Comparison of ENCODE assay signal across 24 cellular contexts in genomic region chr18:80086281-80086680, GRCh38. TPM values are rescaled to one million over a fixed set of nuclear protein-coding genes. Genes with fewer than 3 reads are reported as not detected.
DNase-seq lines count a peak whose midpoint lies in the region; ATAC-seq and TF ChIP-seq lines count a peak whose summit lies in the region.
"Had no signal": no experiment of that assay in that cellular context is flagged by ENCODE, and none has a peak within 500 bp of the region (broad histone marks: within the 10 kb centered on the region; RNA-seq: fewer than 3 reads in every experiment).

No MANE protein-coding gene starts in this region.

- H3K4me1 ChIP-seq in PC-3 (ENCODE audit: insufficient read depth, low read length), result no peaks in the 10 kb centered on the region
- H3K4me1 ChIP-seq in esophagus muscularis mucosa, result no peaks in the 10 kb centered on the region
- H3K4me1 ChIP-seq in osteoblast (ENCODE audit: insufficient read depth, low read length), result no peaks in the 10 kb centered on the region
- H3K4me1 ChIP-seq: BE2C had no signal

- intact Hi-C loops in PC-3 (cut with micrococcal nuclease) (no loop called here), esophagus muscularis mucosa (cut with DNase I) (no loop called here)

- no peak for TF ChIP-seq EP300 in esophagus muscularis mucosa (IDR thresholded peaks at IDR 0.05)

- no peaks in the 10 kb centered on the region for H3F3A ChIP-seq in PC-3 (ENCODE audit: low read length, unreplicated experiment)

- no peak for TF ChIP-seq CTCF in AG04449 (IDR thresholded peaks at IDR 0.05; ENCODE audit: insufficient read depth, low read length, missing control alignments)
- TF ChIP-seq CTCF in PC-3 (conservative IDR thresholded peaks at IDR 0.05; ENCODE audit: low read depth, low read length), result no peak
- no peak for TF ChIP-seq CTCF in esophagus muscularis mucosa (IDR thresholded peaks at IDR 0.05)
- TF ChIP-seq CTCF in osteoblast (IDR thresholded peaks at IDR 0.05; ENCODE audit: extremely low read depth, low read depth, low read length), result no peak

- H3K4me3 ChIP-seq in AG04449 (ENCODE audit: low read depth, low read length), result no peak overlapping the region
- H3K4me3 ChIP-seq in PC-3 (ENCODE audit: low read length), result no peak overlapping the region
- H3K4me3 ChIP-seq in esophagus muscularis mucosa, result no peak overlapping the region
- no peak overlapping the region for H3K4me3 ChIP-seq in osteoblast (ENCODE audit: insufficient read depth, low read length)
- H3K4me3 ChIP-seq: SK-N-MC had no signal

- H3K36me3 ChIP-seq in PC-3 (ENCODE audit: low read depth, low read length), result no peaks in the 10 kb centered on the region
- peaks cover 0 to 4% (median 0%) of the 10 kb centered on the region in 4 donors for H3K36me3 ChIP-seq in esophagus muscularis mucosa
- H3K36me3 ChIP-seq in osteoblast (ENCODE audit: insufficient read depth, low read length), result no peaks in the 10 kb centered on the region
- H3K36me3 ChIP-seq: BE2C had no signal

- H2AFZ ChIP-seq in PC-3 (ENCODE audit: low read length), result no peak overlapping the region
- H2AFZ ChIP-seq in osteoblast (ENCODE audit: low read length), result no peak overlapping the region

- H3K79me2 ChIP-seq in PC-3 (ENCODE audit: low read length) (no peaks in the 10 kb centered on the region), osteoblast (ENCODE audit: insufficient read depth, low read length) (no peaks in the 10 kb centered on the region)

- no peaks in the 10 kb centered on the region for H3K9me2 ChIP-seq in PC-3 (replicated peaks; ENCODE audit: low read length)

- no TSS peak for BruUV-seq in PC-3 (replicated peaks; lab: Mats Ljungman, UMichigan)

- H3K27ac ChIP-seq in PC-3 (ENCODE audit: low read length), result no peak overlapping the region
- H3K27ac ChIP-seq in esophagus muscularis mucosa (replicated peaks in 1 of 4), result no peak overlapping the region
- H3K27ac ChIP-seq in osteoblast (ENCODE audit: low read depth, low read length), result no peak overlapping the region
- H3K27ac ChIP-seq: HL-60, SK-N-MC had no signal

- H3K9me3 ChIP-seq in PC-3 (ENCODE audit: low read length), result peaks cover 13% of the 10 kb centered on the region
- H3K9me3 ChIP-seq in esophagus muscularis mucosa, result peaks cover 0 to 44% (median 38%) of the 10 kb centered on the region in 4 donors
- no peaks in the 10 kb centered on the region for H3K9me3 ChIP-seq in osteoblast (ENCODE audit: low read depth, low read length)
- H3K9me3 ChIP-seq: BE2C had no signal

- H3K4me2 ChIP-seq in PC-3 (ENCODE audit: low read length), result no peak overlapping the region
- H3K4me2 ChIP-seq in osteoblast (ENCODE audit: insufficient read depth, low read length), result no peak overlapping the region

- ATAC-seq in PC-3 (no peak), HG02870 (IDR thresholded peaks at IDR 0.05; ENCODE audit: unreplicated experiment) (no peak), HG03432 (IDR thresholded peaks at IDR 0.05; ENCODE audit: unreplicated experiment) (no peak)
- ATAC-seq: HepG2 had no signal

- POLR2A ChIA-PET in AG04449 (lab: Yijun Ruan, JAX) (interaction anchor here (1.1 kb wide), 1 partner anchor 10 kb away, joined by 4 read pairs; no protein-coding TSS in a partner anchor), PC-3 (lab: Charles Lee; ENCODE audit: unreplicated experiment) (no interaction called here)

- H3K9ac ChIP-seq in PC-3 (ENCODE audit: low read length), result no peak overlapping the region

- H3K27me3 ChIP-seq in PC-3 (ENCODE audit: low read length) (no peaks in the 10 kb centered on the region), esophagus muscularis mucosa (no peaks in the 10 kb centered on the region), osteoblast (ENCODE audit: insufficient read depth, low read length) (no peaks in the 10 kb centered on the region)
- H3K27me3 ChIP-seq: BE2C had no signal

- CTCF ChIA-PET in AG04449 (lab: Yijun Ruan, JAX) (no interaction called here), PC-3 (lab: Charles Lee) (no interaction called here)

- WGBS in esophagus muscularis mucosa, result 90% methylated on average over 4 of the region's 4 CpGs

- no peak for TF ChIP-seq POLR2A in esophagus muscularis mucosa (IDR thresholded peaks at IDR 0.05; ENCODE audit: low read depth)

- DNase-seq in AG04449 (ENCODE audit: low read depth, low spot score), result peak; percentile 5
- peak; percentile 38 for DNase-seq in ELR (ENCODE audit: low read depth)
- DNase-seq in PC-3, result peak; percentile 9
- peak; percentile 53 for DNase-seq in esophagus muscularis mucosa (ENCODE audit: extremely low spot score)
- no peak for DNase-seq in stimulated activated CD4-positive, alpha-beta T cell treated with anti-CD3 and anti-CD28 coated beads, Interleukin-15, amount 100 ng/mL, for 24 hours
- no peak for DNase-seq in osteoblast (ENCODE audit: insufficient read length, low spot score, missing footprints)
- DNase-seq: 8988T, BE2C, DMS79 treated with DMSO at 0.1 percent for 48 hours, GDM1, KBM-7, NCI-H1105, NCI-H1694, NCI-H2081, NCI-H446 treated with DMSO at 0.1 percent for 48 hours, NCI-H526 treated with DMSO at 0.1 percent for 48 hours, RPMI8226, SHP77 treated with DMSO at 0.1 percent for 48 hours, SW 1271 had no signal

- H4K20me1 ChIP-seq in PC-3 (ENCODE audit: low read length), result no peaks in the 10 kb centered on the region
- no peaks in the 10 kb centered on the region for H4K20me1 ChIP-seq in osteoblast (ENCODE audit: insufficient read depth, low read length)

RNA-seq across cellular contexts. Expression of gene ADNP2, which starts 22.8 kb away (rescaled TPM):
- total RNA-seq in PC-3 (2014; rRNA removed), result 23.2 and 25.2 TPM in 2 replicates
- 10 to 100 TPM; 17.1 to 18.9 (median 17.3) TPM for total RNA-seq in esophagus muscularis mucosa
- total RNA-seq in osteoblast, result 22.1 and 22.4 TPM in 2 replicates

RNA-seq across cellular contexts. Expression of gene RBFA, which starts 52.0 kb away (rescaled TPM):
- total RNA-seq in PC-3 (2014; rRNA removed), result 38.9 and 50.7 TPM in 2 replicates
- total RNA-seq in esophagus muscularis mucosa, result 10 to 100 TPM; 22.0 to 32.0 (median 25.6) TPM
- 28.9 and 29.0 TPM in 2 replicates for total RNA-seq in osteoblast

Comparison
In these comparisons a context has a peak if more than half of its experiments do, and no peak if none do; other contexts are left out.
1. DNase-seq: peak in AG04449 (single experiment), ELR (single experiment), PC-3 (single experiment) and esophagus muscularis mucosa (single experiment); none in stimulated activated CD4-positive, alpha-beta T cell treated with anti-CD3 and anti-CD28 coated beads, Interleukin-15, amount 100 ng/mL, for 24 hours (single experiment) and osteoblast (single experiment).